In genomic region chr1:117037802-117038201, GRCh38 we compare ENCODE assay signal across 8 cellular contexts. TPM values are rescaled to one million over a fixed set of nuclear protein-coding genes. Genes with fewer than 3 reads are reported as not detected.
"Had no signal": no experiment of that assay in that cellular context is flagged by ENCODE, and none has a peak within 500 bp of the region (broad histone marks: within the 10 kb centered on the region; RNA-seq: fewer than 3 reads in every experiment).

No MANE protein-coding gene starts in this region.

- ATAC-seq: HCT116, HepG2 had no signal

- H3K4me3 ChIP-seq: GM23248, HAP-1 had no signal

- H3K4me1 ChIP-seq: HAP-1 had no signal

- H3K27ac ChIP-seq: GM23248, HL-60 had no signal

- DNase-seq: GM23248, GOT3, H7, HFFc6 had no signal

- H3K9ac ChIP-seq: GM23248 had no signal

- H3K9me3 ChIP-seq: HAP-1 had no signal

- H2AFZ ChIP-seq: GM23248 had no signal

RNA-seq across cellular contexts. Expression of gene CD101, which starts 36.2 kb away (rescaled TPM):
- total RNA-seq: GM23248, HFFc6 had no signal
- polyA plus RNA-seq: GM23248 had no signal
